18 cellular contexts compared by ENCODE assay signal in genomic region chr20:24778585-24779031, GRCh38.
DNase-seq lines count a peak whose midpoint lies in the region; ATAC-seq and TF ChIP-seq lines count a peak whose summit lies in the region.
"Had no signal": no experiment of that assay in that cellular context is flagged by ENCODE, and none has a peak within 500 bp of the region (broad histone marks: within the 10 kb centered on the region; RNA-seq: fewer than 3 reads in every experiment).

No MANE protein-coding gene starts in this region.

- H3K4me1 ChIP-seq in neuronal stem cell (ENCODE audit: control insufficient read depth in 2 of 2, insufficient read depth in 1 of 2, low read depth in 1 of 2, low read length in 2 of 2), result no peaks in the 10 kb centered on the region
- H3K4me1 ChIP-seq: Caco-2 had no signal

- WGBS in neuronal stem cell (ENCODE audit: extremely low coverage in 2 of 2, insufficient read length in 2 of 2, insufficient replicate concordance in 1 of 2), 2 donors, result no CpG with 5 or more reads among the region's 14 CpGs

- peaks cover 9% of the 10 kb centered on the region for H3K9me3 Mint-ChIP-seq in natural killer cell treated with Interleukin-12 subunit alpha and Interleukin-12 subunit beta and Interleukin-15 and Interleukin-18, amount 100 ng/mL, for 72 hours
- H3K9me3 Mint-ChIP-seq in natural killer cell, result peaks cover 5 to 10% of the 10 kb centered on the region in 2 donors
- peaks cover 13% of the 10 kb centered on the region for H3K9me3 Mint-ChIP-seq in activated T-helper 2 cell treated with anti-CD3 and anti-CD28 coated beads, Interferon-gamma antibody, Interleukin-2, Interleukin-4, amounts not matched to agents 10 μg/mL and 5 μg/mL and 100 μg/mL, durations not matched to agents 14 hours and 24 hours and 36 hours

- no peak overlapping the region for H3K23ac ChIP-seq in neuronal stem cell (ENCODE audit: low read depth, low read length, poor library complexity)

- no peaks in the 10 kb centered on the region for H3K27me3 ChIP-seq in neuronal stem cell (ENCODE audit: control insufficient read depth in 3 of 3, insufficient read depth in 3 of 3, low read depth in 1 of 3, low read length in 3 of 3)

- peak; percentile 39 for DNase-seq in natural killer cell treated with Interleukin-12 subunit alpha and Interleukin-12 subunit beta and Interleukin-15 and Interleukin-18, amount 100 ng/mL, for 72 hours (ENCODE audit: low spot score)
- DNase-seq in natural killer cell (no peak), RPMI8226 (peak; percentile 84), neuronal stem cell (ENCODE audit: low spot score) (no peak), occipital lobe (lab: John Stamatoyannopoulos, UW) (no peak), SKM-1 (lab: John Stamatoyannopoulos, UW; ENCODE audit: unreplicated experiment) (no peak)
- no peak for DNase-seq in activated T-helper 2 cell treated with anti-CD3 and anti-CD28 coated beads, Interferon-gamma antibody, Interleukin-2, Interleukin-4, amounts not matched to agents 10 μg/mL and 5 μg/mL and 100 μg/mL, durations not matched to agents 14 hours and 24 hours and 36 hours (ENCODE audit: low spot score)
- DNase-seq: activated CD4-positive, alpha-beta T cell treated with anti-CD3 and anti-CD28 coated beads, Interleukin-2, amount 50 U/mL, for 48 hours; activated T-cell treated with anti-CD3 and anti-CD28 coated beads, Interleukin-2, amount 50 U/mL, for 72 hours; esophagus squamous epithelium; GF-D8; naive thymus-derived CD8-positive, alpha-beta T cell; T-cell had no signal

- no peak overlapping the region for H3K4me3 Mint-ChIP-seq in natural killer cell treated with Interleukin-12 subunit alpha and Interleukin-12 subunit beta and Interleukin-15 and Interleukin-18, amount 100 ng/mL, for 72 hours
- no peak overlapping the region for H3K4me3 Mint-ChIP-seq in natural killer cell
- H3K4me3 Mint-ChIP-seq in activated T-helper 2 cell treated with anti-CD3 and anti-CD28 coated beads, Interferon-gamma antibody, Interleukin-2, Interleukin-4, amounts not matched to agents 10 μg/mL and 5 μg/mL and 100 μg/mL, durations not matched to agents 14 hours and 24 hours and 36 hours (ENCODE audit: low read depth), result no peak overlapping the region
- H3K4me3 Mint-ChIP-seq: activated T-cell treated with anti-CD3 and anti-CD28 coated beads, Interleukin-2, amount 50 U/mL, for 72 hours; IgD-negative memory B cell; naive thymus-derived CD8-positive, alpha-beta T cell; stimulated activated effector memory CD8-positive, alpha-beta T cell treated with anti-CD3 and anti-CD28 coated beads, Interleukin-12 subunit alpha, Interleukin-12 subunit beta, amount 100 ng/mL, for 72 hours; T-cell had no signal

- no peak overlapping the region for H3K27ac Mint-ChIP-seq in natural killer cell treated with Interleukin-12 subunit alpha and Interleukin-12 subunit beta and Interleukin-15 and Interleukin-18, amount 100 ng/mL, for 72 hours
- no peak overlapping the region for H3K27ac Mint-ChIP-seq in natural killer cell
- no peak overlapping the region for H3K27ac Mint-ChIP-seq in activated T-helper 2 cell treated with anti-CD3 and anti-CD28 coated beads, Interferon-gamma antibody, Interleukin-2, Interleukin-4, amounts not matched to agents 10 μg/mL and 5 μg/mL and 100 μg/mL, durations not matched to agents 14 hours and 24 hours and 36 hours
- H3K27ac Mint-ChIP-seq: activated T-cell treated with anti-CD3 and anti-CD28 coated beads, Interleukin-2, amount 50 U/mL, for 72 hours; T-cell had no signal

- peaks cover 16% of the 10 kb centered on the region for H3K36me3 Mint-ChIP-seq in natural killer cell treated with Interleukin-12 subunit alpha and Interleukin-12 subunit beta and Interleukin-15 and Interleukin-18, amount 100 ng/mL, for 72 hours
- H3K36me3 Mint-ChIP-seq in natural killer cell, result peaks cover 12% of the 10 kb centered on the region
- no peaks in the 10 kb centered on the region for H3K36me3 Mint-ChIP-seq in activated T-helper 2 cell treated with anti-CD3 and anti-CD28 coated beads, Interferon-gamma antibody, Interleukin-2, Interleukin-4, amounts not matched to agents 10 μg/mL and 5 μg/mL and 100 μg/mL, durations not matched to agents 14 hours and 24 hours and 36 hours (ENCODE audit: low read depth)
- H3K36me3 Mint-ChIP-seq: stimulated activated effector memory CD8-positive, alpha-beta T cell treated with anti-CD3 and anti-CD28 coated beads, Interleukin-12 subunit alpha, Interleukin-12 subunit beta, amount 100 ng/mL, for 72 hours; T-cell had no signal

- H3K4me3 ChIP-seq in neuronal stem cell (ENCODE audit: low read length in 2 of 2), result no peak overlapping the region
- H3K4me3 ChIP-seq: esophagus squamous epithelium, lung had no signal

- H2AFZ ChIP-seq in neuronal stem cell (ENCODE audit: low read length), result no peak overlapping the region

- H2BK12ac ChIP-seq in neuronal stem cell (ENCODE audit: low read length), result no peak overlapping the region

- H3K14ac ChIP-seq in neuronal stem cell (ENCODE audit: low read length), result no peak overlapping the region

- H3K79me1 ChIP-seq in neuronal stem cell (ENCODE audit: low read depth, low read length), result no peaks in the 10 kb centered on the region

- H3K36me3 ChIP-seq in neuronal stem cell (replicated peaks in 1 of 2; ENCODE audit: control insufficient read depth in 2 of 2, insufficient read depth in 2 of 2, low read length in 2 of 2), result no peaks in the 10 kb centered on the region
- H3K36me3 ChIP-seq: esophagus squamous epithelium had no signal

- H2AK5ac ChIP-seq in neuronal stem cell (ENCODE audit: low read depth, low read length), result no peak overlapping the region

- intact Hi-C loops in natural killer cell (cut with micrococcal nuclease), result no loop called here
- intact Hi-C loops in activated T-helper 2 cell treated with anti-CD3 and anti-CD28 coated beads, Interferon-gamma antibody, Interleukin-2, Interleukin-4, amounts not matched to agents 10 μg/mL and 5 μg/mL and 100 μg/mL, durations not matched to agents 14 hours and 24 hours and 36 hours (cut with micrococcal nuclease), result no loop called here

- no peak overlapping the region for H2BK15ac ChIP-seq in neuronal stem cell (ENCODE audit: low read length)

- H3K4ac ChIP-seq in neuronal stem cell (ENCODE audit: low read length), result no peak overlapping the region

- H3K9me3 ChIP-seq in neuronal stem cell (replicated peaks in 1 of 2; ENCODE audit: control insufficient read depth in 2 of 2, insufficient read depth in 1 of 2, low read depth in 1 of 2, low read length in 2 of 2), result no peaks in the 10 kb centered on the region
- H3K9me3 ChIP-seq: esophagus squamous epithelium had no signal

- H3K18ac ChIP-seq in neuronal stem cell (ENCODE audit: low read length), result peak overlapping the region; percentile 44

- TF ChIP-seq CTCF in natural killer cell (IDR thresholded peaks at IDR 0.05), result no peak

- no peak overlapping the region for H2BK120ac ChIP-seq in neuronal stem cell (ENCODE audit: low read depth, low read length)

- no peak overlapping the region for H2BK5ac ChIP-seq in neuronal stem cell (ENCODE audit: low read length)

- H3K27ac ChIP-seq in neuronal stem cell (replicated peaks; ENCODE audit: low read length), result no peak overlapping the region
- H3K27ac ChIP-seq: esophagus squamous epithelium had no signal

- H3K9ac ChIP-seq in neuronal stem cell (ENCODE audit: low read depth, low read length, poor library complexity), result no peak overlapping the region

- no peak overlapping the region for H4K91ac ChIP-seq in neuronal stem cell (ENCODE audit: low read depth, low read length, poor library complexity)

- H4K8ac ChIP-seq in neuronal stem cell (ENCODE audit: low read depth, low read length), result no peak overlapping the region

- H3K4me2 ChIP-seq in neuronal stem cell (ENCODE audit: insufficient read depth, low read length, poor library complexity, severe bottlenecking), result no peak overlapping the region

- H3K27me3 Mint-ChIP-seq in natural killer cell treated with Interleukin-12 subunit alpha and Interleukin-12 subunit beta and Interleukin-15 and Interleukin-18, amount 100 ng/mL, for 72 hours, result peaks cover 28 to 32% of the 10 kb centered on the region in 2 donors
- peaks cover 26 to 31% of the 10 kb centered on the region in 2 donors for H3K27me3 Mint-ChIP-seq in natural killer cell (ENCODE audit: low read depth in 2 of 2)
- H3K27me3 Mint-ChIP-seq in activated T-helper 2 cell treated with anti-CD3 and anti-CD28 coated beads, Interferon-gamma antibody, Interleukin-2, Interleukin-4, amounts not matched to agents 10 μg/mL and 5 μg/mL and 100 μg/mL, durations not matched to agents 14 hours and 24 hours and 36 hours (ENCODE audit: low read depth), result peaks cover 22% of the 10 kb centered on the region
- H3K27me3 Mint-ChIP-seq: IgD-negative memory B cell had no signal

- H3K4me1 Mint-ChIP-seq in natural killer cell treated with Interleukin-12 subunit alpha and Interleukin-12 subunit beta and Interleukin-15 and Interleukin-18, amount 100 ng/mL, for 72 hours (ENCODE audit: low read depth in 2 of 2), result peaks cover 0 to 8% of the 10 kb centered on the region in 2 donors
- H3K4me1 Mint-ChIP-seq in natural killer cell, result no peaks in the 10 kb centered on the region
- peaks cover 3% of the 10 kb centered on the region for H3K4me1 Mint-ChIP-seq in activated T-helper 2 cell treated with anti-CD3 and anti-CD28 coated beads, Interferon-gamma antibody, Interleukin-2, Interleukin-4, amounts not matched to agents 10 μg/mL and 5 μg/mL and 100 μg/mL, durations not matched to agents 14 hours and 24 hours and 36 hours (ENCODE audit: low read depth)
- H3K4me1 Mint-ChIP-seq: T-cell had no signal

- no peak for ATAC-seq in natural killer cell treated with Interleukin-12 subunit alpha and Interleukin-12 subunit beta and Interleukin-15 and Interleukin-18, amount 100 ng/mL, for 72 hours
- ATAC-seq in natural killer cell (no peak), HG03039 (IDR thresholded peaks at IDR 0.05; ENCODE audit: unreplicated experiment) (no peak)
- ATAC-seq: activated T-cell treated with anti-CD3 and anti-CD28 coated beads, Interleukin-2, amount 50 U/mL, for 72 hours; naive thymus-derived CD8-positive, alpha-beta T cell; stimulated activated effector memory CD8-positive, alpha-beta T cell treated with anti-CD3 and anti-CD28 coated beads, Interleukin-12 subunit alpha, Interleukin-12 subunit beta, amount 100 ng/mL, for 72 hours; T-cell had no signal

Comparison
In these comparisons a context has a peak if more than half of its experiments do, and no peak if none do; other contexts are left out.
1. DNase-seq: peak in natural killer cell treated with Interleukin-12 subunit alpha and Interleukin-12 subunit beta and Interleukin-15 and Interleukin-18, amount 100 ng/mL, for 72 hours (single experiment) and RPMI8226 (single experiment); none in natural killer cell (single experiment), neuronal stem cell (single experiment), activated T-helper 2 cell treated with anti-CD3 and anti-CD28 coated beads, Interferon-gamma antibody, Interleukin-2, Interleukin-4, amounts not matched to agents 10 μg/mL and 5 μg/mL and 100 μg/mL, durations not matched to agents 14 hours and 24 hours and 36 hours (single experiment), occipital lobe (single experiment) and SKM-1 (single experiment).